Comparison of ENCODE assay signal across 1 cellular context in genomic region chr19:47446534-47447469, GRCh38.
A peak's percentile ranks its signal among the peaks of the same experiment; 100 is the strongest.
TF ChIP-seq lines count a peak whose summit lies in the region.

No MANE protein-coding gene starts in this region.

TF ChIP-seq in HEK293, 187 proteins besides CTCF, POLR2A, EP300 and RAD21 (continued from another document):
- TF ChIP-seq PRDM10 (tag by site-specific recombination; IDR thresholded peaks at IDR 0.05), result 0 out of 2 replicates have a peak, but pooled peaks have one; percentile 25
- no peak for TF ChIP-seq ZFP69B (tag by site-specific recombination; IDR thresholded peaks at IDR 0.05)
- TF ChIP-seq ZBTB49 (tag by site-specific recombination; IDR thresholded peaks at IDR 0.05; ENCODE audit: low read depth), result no peak
- no peak for TF ChIP-seq ZNF777 (tag by site-specific recombination; IDR thresholded peaks at IDR 0.05; ENCODE audit: borderline replicate concordance)
- peak; percentile 49; the same call in 1 of the 2 replicates for TF ChIP-seq GLIS1 (tag by site-specific recombination; IDR thresholded peaks at IDR 0.05)
- no peak for TF ChIP-seq ZFP41 (tag by site-specific recombination; IDR thresholded peaks at IDR 0.05; ENCODE audit: borderline replicate concordance)
